20 cellular contexts compared by ENCODE assay signal in genomic region chr2:65504201-65504600, GRCh38.
DNase-seq lines count a peak whose midpoint lies in the region; ATAC-seq lines count a peak whose summit lies in the region.
"Had no signal": no experiment of that assay in that cellular context is flagged by ENCODE, and none has a peak within 500 bp of the region (broad histone marks: within the 10 kb centered on the region; RNA-seq: fewer than 3 reads in every experiment).

No MANE protein-coding gene starts in this region.

- DNase-seq in MV-4-11 (lab: John Stamatoyannopoulos, UW) (peak; percentile 38), globus pallidus (ENCODE audit: low spot score) (peak; percentile 22), midbrain (lab: John Stamatoyannopoulos, UW) (peak; percentile 29), GOT3 (lab: John Stamatoyannopoulos, UW) (no peak), ecto neural progenitor cell (ENCODE audit: low spot score) (no peak)
- DNase-seq: ACHN; BE2C; CD4-positive, CD25-positive, alpha-beta regulatory T cell; CD8-positive, alpha-beta memory T cell; COR-L47; DMS 273 treated with DMSO at 0.1 percent for 48 hours; DMS53; DND-41; EL; GM23248; H7; HFFc6; IMR-90 had no signal

- no peak for ATAC-seq in GM21528 (IDR thresholded peaks at IDR 0.05; ENCODE audit: low FRiP score, unreplicated experiment)
- ATAC-seq: HCT116 had no signal

Comparison
In these comparisons a context has a peak if more than half of its experiments do, and no peak if none do; other contexts are left out.
1. DNase-seq: peak in MV-4-11 (single experiment), globus pallidus (single experiment) and midbrain (single experiment); none in GOT3 (single experiment) and ecto neural progenitor cell (single experiment).